In the genomic region with DNA sequence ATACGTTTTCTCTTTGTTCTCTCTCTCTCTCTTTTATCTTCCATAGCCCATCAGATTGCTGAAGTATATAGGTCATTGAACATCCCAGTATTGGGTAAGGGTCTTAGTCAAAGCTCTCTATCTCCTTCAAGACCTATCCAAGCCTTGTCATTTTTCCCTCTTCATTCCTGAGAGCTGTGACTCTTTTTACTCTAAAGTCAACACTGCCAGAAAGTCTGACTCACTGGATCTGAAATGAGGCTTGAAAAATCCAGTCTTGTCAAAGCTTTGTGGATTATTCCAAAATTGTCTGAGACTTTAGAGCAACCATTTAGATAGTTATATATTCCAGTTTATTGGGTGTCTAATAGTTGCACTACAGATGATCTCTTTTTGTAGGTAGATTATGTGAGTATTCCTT, we compare ENCODE assay signal across 21 cellular contexts.
DNase-seq lines count a peak whose midpoint lies in the region.
"Had no signal": no experiment of that assay in that cellular context is flagged by ENCODE, and none has a peak within 500 bp of the region (broad histone marks: within the 10 kb centered on the region; RNA-seq: fewer than 3 reads in every experiment).

No MANE protein-coding gene starts in this region.

- H3K4me1 ChIP-seq in adipocyte (ENCODE audit: control insufficient read depth, insufficient read depth, low read length) = peaks cover 7% of the 10 kb centered on the region
- H3K4me1 ChIP-seq: sigmoid colon, suprapubic skin had no signal

- no peaks in the 10 kb centered on the region for H3K27me3 ChIP-seq in adipocyte (replicated peaks; ENCODE audit: control insufficient read depth, insufficient read depth, low read length)
- H3K27me3 ChIP-seq: sigmoid colon, suprapubic skin had no signal

- H3K9me3 ChIP-seq in adipocyte (ENCODE audit: control insufficient read depth, low read length) = no peaks in the 10 kb centered on the region
- H3K9me3 ChIP-seq: sigmoid colon, suprapubic skin had no signal

- no peak overlapping the region for H3K4me3 ChIP-seq in adipocyte (ENCODE audit: low read length)
- H3K4me3 ChIP-seq: sigmoid colon, suprapubic skin had no signal

- no peak overlapping the region for H3K9ac ChIP-seq in adipocyte (ENCODE audit: low read length)
- H3K9ac ChIP-seq: KMS-11 had no signal

- no peaks in the 10 kb centered on the region for H3K36me3 ChIP-seq in adipocyte (ENCODE audit: control insufficient read depth, insufficient read depth, low read length, severe bottlenecking)
- H3K36me3 ChIP-seq: sigmoid colon, suprapubic skin had no signal

- peak; percentile 58 for DNase-seq in HCEC 1CT
- DNase-seq in adipocyte (ENCODE audit: low read depth) = peak; percentile 60
- peak; percentile 41 for DNase-seq in fibroblast of peridontal ligament (ENCODE audit: extremely low read depth)
- peak; percentile 17 for DNase-seq in pons (ENCODE audit: low spot score)
- DNase-seq in HuH-7 (ENCODE audit: low spot score) = no peak
- DNase-seq in cerebellar cortex (ENCODE audit: low spot score) = no peak
- DNase-seq in NOMO-1 treated with DMSO at 0.1 percent for 48 hours (lab: John Stamatoyannopoulos, UW; ENCODE audit: unreplicated experiment) = no peak
- no peak for DNase-seq in NCI-H2081 treated with DMSO at 0.1 percent for 48 hours (lab: John Stamatoyannopoulos, UW)
- DNase-seq: activated CD4-positive, alpha-beta T cell treated with anti-CD3 and anti-CD28 coated beads, Interleukin-2, amount 50 U/mL, for 48 hours; activated naive CD4-positive, alpha-beta T cell treated with anti-CD3 and anti-CD28 coated beads, Interleukin-2, amount 10 ng/mL, durations not matched to agents 7 days and 5 days; activated T-cell treated with anti-CD3 and anti-CD28 coated beads, Interleukin-2, amount 50 U/mL, for 1 hour; Calu3; effector CD8-positive, alpha-beta T cell; GDM1; left colon; NCI-H1105; NCI-H526 treated with DMSO at 0.1 percent for 48 hours; sigmoid colon; stimulated activated CD4-positive, alpha-beta T cell treated with anti-CD3 and anti-CD28 coated beads, Interleukin-2, amount 100 ng/mL, for 48 hours had no signal

Comparison
In these comparisons a context has a peak if more than half of its experiments do, and no peak if none do; other contexts are left out.
1. DNase-seq: peak in HCEC 1CT (single experiment), adipocyte (single experiment), fibroblast of peridontal ligament (single experiment) and pons (single experiment); none in HuH-7 (single experiment), cerebellar cortex (single experiment), NOMO-1 treated with DMSO at 0.1 percent for 48 hours (single experiment) and NCI-H2081 treated with DMSO at 0.1 percent for 48 hours (single experiment).